In genomic region chr2:37168217-37168981, GRCh38 we compare ENCODE assay signal across 1 cellular context.
A peak's percentile ranks its signal among the peaks of the same experiment; 100 is the strongest.
TF ChIP-seq lines count a peak whose summit lies in the region.

No MANE protein-coding gene starts in this region.

TF ChIP-seq in HepG2, 621 proteins besides CTCF, POLR2A, EP300 and RAD21 (continued from another document):
- TF ChIP-seq ZBTB10 (CRISPR knock-in tag; IDR thresholded peaks at IDR 0.05; ENCODE audit: borderline replicate concordance) = no peak
- TF ChIP-seq XRCC5 (optimal IDR thresholded peaks at IDR 0.05; ENCODE audit: low read length) = peak; percentile 15
- 0 out of 2 replicates have a peak, but pooled peaks have one; percentile 27 for TF ChIP-seq ZBTB26 (CRISPR knock-in tag; IDR thresholded peaks at IDR 0.05; ENCODE audit: borderline replicate concordance)
- TF ChIP-seq THRA (CRISPR knock-in tag; IDR thresholded peaks at IDR 0.05; ENCODE audit: borderline replicate concordance) = 0 out of 2 replicates have a peak, but pooled peaks have one; percentile 25
- TF ChIP-seq ZHX2 (IDR thresholded peaks at IDR 0.05; ENCODE audit: low read depth) = no peak
- TF ChIP-seq ZHX2 (CRISPR knock-in tag; IDR thresholded peaks at IDR 0.05; ENCODE audit: borderline replicate concordance) = no peak
- TF ChIP-seq ZNF503 (CRISPR knock-in tag; IDR thresholded peaks at IDR 0.05) = no peak
- TF ChIP-seq NR2F1 (CRISPR knock-in tag; IDR thresholded peaks at IDR 0.05) = 0 out of 4 replicates have a peak, but pooled peaks of 1 of the 2 experiments have one; percentile 12
- TF ChIP-seq ATF1 (CRISPR knock-in tag; IDR thresholded peaks at IDR 0.05) = no peak; the same call in 1 of the 2 replicates
- no peak for TF ChIP-seq SAFB2 (CRISPR knock-in tag; IDR thresholded peaks at IDR 0.05; ENCODE audit: borderline replicate concordance, low read depth)
- no peak for TF ChIP-seq HDAC1 (CRISPR knock-in tag; IDR thresholded peaks at IDR 0.05)
- no peak for TF ChIP-seq HNRNPK (IDR thresholded peaks at IDR 0.05; ENCODE audit: low read depth, low read length, poor library complexity, severe bottlenecking)
- no peak for TF ChIP-seq MYPOP (CRISPR knock-in tag; IDR thresholded peaks at IDR 0.05)
- TF ChIP-seq SP4 (CRISPR knock-in tag; IDR thresholded peaks at IDR 0.05) = no peak
- TF ChIP-seq ZNF776 (CRISPR knock-in tag; IDR thresholded peaks at IDR 0.05) = no peak
- TF ChIP-seq FOSL2 (CRISPR knock-in tag; IDR thresholded peaks at IDR 0.05) = no peak
- TF ChIP-seq SALL2 (CRISPR knock-in tag; IDR thresholded peaks at IDR 0.05) = no peak
- no peak for TF ChIP-seq MXI1 (IDR thresholded peaks at IDR 0.05; ENCODE audit: borderline replicate concordance, low read depth, low read length)
- no peak for TF ChIP-seq ZSCAN30 (CRISPR knock-in tag; IDR thresholded peaks at IDR 0.05)
- no peak for TF ChIP-seq ZNF329 (CRISPR knock-in tag; IDR thresholded peaks at IDR 0.05; ENCODE audit: low read depth)
- TF ChIP-seq CEBPG (CRISPR knock-in tag; IDR thresholded peaks at IDR 0.05) = peak; percentile 72
- TF ChIP-seq ZFP62 (CRISPR knock-in tag; IDR thresholded peaks at IDR 0.05) = no peak
- no peak for TF ChIP-seq TAF1 (CRISPR knock-in tag; IDR thresholded peaks at IDR 0.05)
- TF ChIP-seq CHD2 (IDR thresholded peaks at IDR 0.05; ENCODE audit: low read depth, low read length) = no peak
- no peak for TF ChIP-seq ZNF354B (CRISPR knock-in tag; IDR thresholded peaks at IDR 0.05)
